In the genomic region with DNA sequence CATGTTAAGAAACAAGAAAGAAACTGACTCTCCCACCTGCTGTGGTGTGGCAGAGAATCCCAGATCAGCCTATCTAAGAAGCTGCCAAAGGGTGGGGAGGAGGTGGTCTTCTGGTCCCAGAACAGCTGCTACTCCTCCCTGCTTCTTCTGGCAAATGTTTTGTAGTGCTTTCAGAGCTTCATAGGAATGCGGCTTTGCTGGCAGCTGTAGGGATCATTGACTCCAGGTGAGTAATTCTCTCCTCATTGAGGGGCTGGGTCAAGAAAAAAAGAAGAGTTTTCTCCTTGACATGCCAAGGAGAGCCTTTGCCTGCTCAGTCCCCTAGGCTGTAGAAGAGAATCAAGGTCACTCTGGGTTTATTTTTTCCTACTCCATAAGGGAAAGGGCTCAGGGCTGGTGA, we compare ENCODE assay signal across 33 cellular contexts. TPM values are rescaled to one million over a fixed set of nuclear protein-coding genes. Genes with fewer than 3 reads are reported as not detected.
"Had no signal": no experiment of that assay in that cellular context is flagged by ENCODE, and none has a peak within 500 bp of the region (broad histone marks: within the 10 kb centered on the region; RNA-seq: fewer than 3 reads in every experiment).

No MANE protein-coding gene starts in this region.

- H3K4me3 ChIP-seq: cardiac muscle cell, PC-9 had no signal

- H3K36me3 Mint-ChIP-seq: activated naive CD8-positive, alpha-beta T cell treated with anti-CD3 and anti-CD28 coated beads for 36 hours had no signal

- H3K4me1 Mint-ChIP-seq: activated CD4-positive, alpha-beta T cell treated with anti-CD3 and anti-CD28 coated beads for 36 hours; activated CD4-positive, alpha-beta T cell treated with anti-CD3 and anti-CD28 coated beads, Interleukin-2, amount 10 ng/mL, durations not matched to agents 7 days and 5 days; activated naive CD8-positive, alpha-beta T cell treated with anti-CD3 and anti-CD28 coated beads for 36 hours; central memory CD8-positive, alpha-beta T cell had no signal

- H3K27ac Mint-ChIP-seq: activated CD4-positive, alpha-beta T cell treated with anti-CD3 and anti-CD28 coated beads for 36 hours; activated CD4-positive, alpha-beta T cell treated with anti-CD3 and anti-CD28 coated beads, Interleukin-2, amount 10 ng/mL, durations not matched to agents 7 days and 5 days; activated naive CD8-positive, alpha-beta T cell treated with anti-CD3 and anti-CD28 coated beads for 36 hours; activated T-helper 1 cell treated with anti-CD3 and anti-CD28 coated beads, Interleukin-12 subunit alpha, Interleukin-12 subunit beta, Interleukin-2, Interleukin-4 antibody, amounts not matched to agents 30 ng/mL and 10 ng/mL and 1 ng/mL, durations not matched to agents 14 hours and 24 hours and 36 hours had no signal

- H3K36me3 ChIP-seq: cardiac muscle cell had no signal

- H3K27ac ChIP-seq: cardiac muscle cell, PC-9 had no signal

- H2AFZ ChIP-seq: PC-9 had no signal

- ATAC-seq: activated CD4-positive, alpha-beta T cell treated with anti-CD3 and anti-CD28 coated beads for 36 hours; activated CD4-positive, CD25-positive, alpha-beta regulatory T cell treated with anti-CD3 and anti-CD28 coated beads, Interleukin-2, amount 50 U/mL, for 24 hours; activated T-cell treated with anti-CD3 and anti-CD28 coated beads, Interleukin-2, amount 50 U/mL, for 4 hours had no signal

- H3K4me3 Mint-ChIP-seq: activated CD4-positive, alpha-beta T cell treated with anti-CD3 and anti-CD28 coated beads for 36 hours; activated CD4-positive, alpha-beta T cell treated with anti-CD3 and anti-CD28 coated beads, Interleukin-2, amount 10 ng/mL, durations not matched to agents 7 days and 5 days; activated naive CD8-positive, alpha-beta T cell treated with anti-CD3 and anti-CD28 coated beads for 36 hours; activated T-cell treated with anti-CD3 and anti-CD28 coated beads, Interleukin-2, amount 50 U/mL, for 4 hours; activated T-helper 1 cell treated with anti-CD3 and anti-CD28 coated beads, Interleukin-12 subunit alpha, Interleukin-12 subunit beta, Interleukin-2, Interleukin-4 antibody, amounts not matched to agents 30 ng/mL and 10 ng/mL and 1 ng/mL, durations not matched to agents 14 hours and 24 hours and 36 hours; central memory CD8-positive, alpha-beta T cell had no signal

- H3K9me3 Mint-ChIP-seq: activated CD4-positive, alpha-beta T cell treated with anti-CD3 and anti-CD28 coated beads, Interleukin-2, amount 10 ng/mL, durations not matched to agents 7 days and 5 days; activated naive CD8-positive, alpha-beta T cell treated with anti-CD3 and anti-CD28 coated beads for 36 hours; activated T-cell treated with anti-CD3 and anti-CD28 coated beads, Interleukin-2, amount 50 U/mL, for 4 hours; activated T-helper 1 cell treated with anti-CD3 and anti-CD28 coated beads, Interleukin-12 subunit alpha, Interleukin-12 subunit beta, Interleukin-2, Interleukin-4 antibody, amounts not matched to agents 30 ng/mL and 10 ng/mL and 1 ng/mL, durations not matched to agents 14 hours and 24 hours and 36 hours; central memory CD8-positive, alpha-beta T cell had no signal

- H3K27me3 Mint-ChIP-seq: activated CD4-positive, alpha-beta T cell treated with anti-CD3 and anti-CD28 coated beads for 36 hours; activated CD4-positive, alpha-beta T cell treated with anti-CD3 and anti-CD28 coated beads, Interleukin-2, amount 10 ng/mL, durations not matched to agents 7 days and 5 days; activated naive CD8-positive, alpha-beta T cell treated with anti-CD3 and anti-CD28 coated beads for 36 hours; central memory CD8-positive, alpha-beta T cell had no signal

- DNase-seq: activated CD4-positive, alpha-beta T cell treated with anti-CD3 and anti-CD28 coated beads for 36 hours; activated CD4-positive, alpha-beta T cell treated with anti-CD3 and anti-CD28 coated beads, Interleukin-2, amount 10 ng/mL, durations not matched to agents 7 days and 5 days; activated CD4-positive, alpha-beta T cell treated with anti-CD3 and anti-CD28 coated beads, Interleukin-2, amount 50 U/mL, for 48 hours; activated CD8-positive, alpha-beta memory T cell treated with anti-CD3 and anti-CD28 coated beads, Interleukin-2, amount 50 U/mL, for 4 hours; activated effector memory CD4-positive, alpha-beta T cell treated with Interleukin-2 at 50 U/mL for 16 hours; activated naive CD4-positive, alpha-beta T cell; activated naive CD4-positive, alpha-beta T cell treated with anti-CD3 and anti-CD28 coated beads, Interleukin-2, amount 50 U/mL, for 16 hours; activated naive CD8-positive, alpha-beta T cell treated with anti-CD3 and anti-CD28 coated beads for 36 hours; activated T-cell treated with anti-CD3 and anti-CD28 coated beads for 4 hours; activated T-cell treated with anti-CD3 and anti-CD28 coated beads, Interleukin-2, amount 50 U/mL, for 4 hours; amniotic stem cell; aorta; NCI-H1092 treated with DMSO at 0.1 percent for 48 hours; NCI-H1417; NCI-H146; NCI-H187; NCI-H2029 treated with DMSO at 0.1 percent for 48 hours; NCI-H2107; NCI-H2171; NCI-H510A; NCI-H748 treated with DMSO at 0.1 percent for 48 hours; NK-92 treated with Interleukin-12 subunit alpha and Interleukin-12 subunit beta, amount 100 ng/mL, for 24 hours; PC-9; Right ventricle myocardium superior; SW 1271; T-helper 1 cell; T-helper 2 cell; T-helper 9 cell had no signal

- H3K4me2 ChIP-seq: PC-9 had no signal

- H3K27me3 ChIP-seq: cardiac muscle cell had no signal

RNA-seq across cellular contexts. Expression of gene NRK, which starts 23.3 kb away (rescaled TPM):
- total RNA-seq: activated CD4-positive, alpha-beta T cell treated with anti-CD3 and anti-CD28 coated beads for 36 hours; activated CD4-positive, alpha-beta T cell treated with anti-CD3 and anti-CD28 coated beads, Interleukin-2, amount 10 ng/mL, durations not matched to agents 7 days and 5 days; activated naive CD8-positive, alpha-beta T cell treated with anti-CD3 and anti-CD28 coated beads for 36 hours; activated T-helper 1 cell treated with anti-CD3 and anti-CD28 coated beads, Interleukin-12 subunit alpha, Interleukin-12 subunit beta, Interleukin-2, Interleukin-4 antibody, amounts not matched to agents 30 ng/mL and 10 ng/mL and 1 ng/mL, durations not matched to agents 14 hours and 24 hours and 36 hours; M059J had no signal
